Comparison of ENCODE assay signal across 10 cellular contexts in the genomic region with DNA sequence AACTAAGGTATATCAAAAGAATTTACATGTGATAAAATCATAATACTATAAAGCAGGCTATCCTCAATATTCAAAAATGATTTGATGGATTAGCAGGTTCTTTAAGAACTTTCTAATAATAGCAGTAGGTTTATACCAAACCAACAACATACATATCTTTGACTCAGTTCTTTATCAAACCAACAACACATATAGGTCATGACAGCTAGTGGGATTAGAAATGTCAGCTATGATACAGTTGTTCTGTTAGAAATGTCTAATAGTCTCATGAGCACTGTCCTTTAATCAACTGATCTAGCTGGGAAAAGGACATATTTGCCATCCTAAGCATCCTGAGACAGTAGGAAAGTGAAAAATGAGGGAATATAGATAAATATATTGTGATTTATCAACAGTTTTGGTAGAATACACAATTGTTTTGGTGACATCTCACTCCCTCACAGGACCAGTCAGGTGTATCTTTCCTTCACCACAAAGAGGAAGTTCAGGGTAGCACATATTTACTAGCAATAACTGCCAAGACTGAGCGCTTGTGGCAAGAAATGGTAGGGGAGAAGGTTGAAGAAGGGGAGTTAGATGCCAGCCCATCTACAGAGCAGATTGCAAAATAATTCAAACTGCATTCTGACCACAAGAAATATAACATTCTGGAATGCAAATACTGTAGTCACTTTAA.
DNase-seq lines count a peak whose midpoint lies in the region; ATAC-seq and TF ChIP-seq lines count a peak whose summit lies in the region.
"Had no signal": no experiment of that assay in that cellular context is flagged by ENCODE, and none has a peak within 500 bp of the region (broad histone marks: within the 10 kb centered on the region; RNA-seq: fewer than 3 reads in every experiment).

No MANE protein-coding gene starts in this region.

- intact Hi-C loops in thyroid gland (cut with DNase I) (no loop called here), uterus (cut with DNase I; ENCODE audit: low total_unique reads) (no loop called here)

- no peaks in the 10 kb centered on the region for H3K36me3 ChIP-seq in thyroid gland
- no peaks in the 10 kb centered on the region for H3K36me3 ChIP-seq in uterus

- H3K4me1 ChIP-seq in thyroid gland (peaks cover 43 to 50% of the 10 kb centered on the region in 2 donors), uterus (peaks cover 7 to 13% of the 10 kb centered on the region in 2 donors)

- peak; percentile 34 for DNase-seq in activated naive CD4-positive, alpha-beta T cell treated with anti-CD3 and anti-CD28 coated beads, Interleukin-2, amount 10 ng/mL, durations not matched to agents 7 days and 5 days
- no peak for DNase-seq in activated naive CD4-positive, alpha-beta T cell treated with Interleukin-2 at 50 U/mL for 16 hours
- DNase-seq in thyroid gland (no peak), NCI-H748 treated with DMSO at 0.1 percent for 48 hours (lab: John Stamatoyannopoulos, UW) (no peak), uterus (no peak), caudate nucleus (lab: John Stamatoyannopoulos, UW) (no peak)
- DNase-seq: COR-L47 had no signal

- peaks cover 29% of the 10 kb centered on the region for H3K36me3 Mint-ChIP-seq in activated naive CD4-positive, alpha-beta T cell treated with anti-CD3 and anti-CD28 coated beads, Interleukin-2, amount 10 ng/mL, durations not matched to agents 7 days and 5 days
- peaks cover 21% of the 10 kb centered on the region for H3K36me3 Mint-ChIP-seq in T-helper 1 cell treated with Interleukin-12 subunit alpha and Interleukin-12 subunit beta and Interleukin-4 antibody, amounts not matched to agents 30 μg/mL and 1 μg/mL, for 36 hours (ENCODE audit: low read depth)

- H3K9me3 ChIP-seq in thyroid gland (no peaks in the 10 kb centered on the region), uterus (no peaks in the 10 kb centered on the region)

- H3K4me3 ChIP-seq in thyroid gland (replicated peaks in 1 of 3) (no peak overlapping the region), uterus (no peak overlapping the region)

- no peaks in the 10 kb centered on the region for H3K27me3 Mint-ChIP-seq in activated naive CD4-positive, alpha-beta T cell treated with anti-CD3 and anti-CD28 coated beads, Interleukin-2, amount 10 ng/mL, durations not matched to agents 7 days and 5 days
- H3K27me3 Mint-ChIP-seq in T-helper 1 cell treated with Interleukin-12 subunit alpha and Interleukin-12 subunit beta and Interleukin-4 antibody, amounts not matched to agents 30 μg/mL and 1 μg/mL, for 36 hours (ENCODE audit: low read depth), result no peaks in the 10 kb centered on the region

- no peak for TF ChIP-seq POLR2A in thyroid gland (IDR thresholded peaks at IDR 0.05)
- TF ChIP-seq POLR2A in uterus (IDR thresholded peaks at IDR 0.05), result no peak

- peaks cover 93% of the 10 kb centered on the region for H3K4me1 Mint-ChIP-seq in activated naive CD4-positive, alpha-beta T cell treated with anti-CD3 and anti-CD28 coated beads, Interleukin-2, amount 10 ng/mL, durations not matched to agents 7 days and 5 days
- H3K4me1 Mint-ChIP-seq in T-helper 1 cell treated with Interleukin-12 subunit alpha and Interleukin-12 subunit beta and Interleukin-4 antibody, amounts not matched to agents 30 μg/mL and 1 μg/mL, for 36 hours (ENCODE audit: low read depth), result peaks cover 69% of the 10 kb centered on the region

- peak; percentile 50 for ATAC-seq in HG03064 (IDR thresholded peaks at IDR 0.05; ENCODE audit: low read depth, unreplicated experiment)
- ATAC-seq: Panc1 had no signal

- H3K27ac Mint-ChIP-seq in activated naive CD4-positive, alpha-beta T cell treated with anti-CD3 and anti-CD28 coated beads, Interleukin-2, amount 10 ng/mL, durations not matched to agents 7 days and 5 days, result peak overlapping the region; percentile 92
- H3K27ac Mint-ChIP-seq in T-helper 1 cell treated with Interleukin-12 subunit alpha and Interleukin-12 subunit beta and Interleukin-4 antibody, amounts not matched to agents 30 μg/mL and 1 μg/mL, for 36 hours, result peak overlapping the region; percentile 26

- TF ChIP-seq CTCF in thyroid gland (IDR thresholded peaks at IDR 0.05), result no peak
- TF ChIP-seq CTCF in uterus (IDR thresholded peaks at IDR 0.05), result no peak

- H3K27ac ChIP-seq in thyroid gland (peak overlapping the region; percentile 38 to 48 (median 39)), uterus (no peak overlapping the region), caudate nucleus (ENCODE audit: low read depth, low read length) (no peak overlapping the region)

- CTCF ChIA-PET in activated naive CD4-positive, alpha-beta T cell treated with anti-CD3 and anti-CD28 coated beads, Interleukin-2, amount 10 ng/mL, durations not matched to agents 7 days and 5 days (lab: Charles Lee), result interaction anchor here (1.1 to 1.4 kb wide), 3 partner anchors 10 to 178 kb away, joined by 3 to 4 read pairs (median 4); no protein-coding TSS in a partner anchor

- peak overlapping the region; percentile 36 for H3K4me3 Mint-ChIP-seq in activated naive CD4-positive, alpha-beta T cell treated with anti-CD3 and anti-CD28 coated beads, Interleukin-2, amount 10 ng/mL, durations not matched to agents 7 days and 5 days
- H3K4me3 Mint-ChIP-seq in T-helper 1 cell treated with Interleukin-12 subunit alpha and Interleukin-12 subunit beta and Interleukin-4 antibody, amounts not matched to agents 30 μg/mL and 1 μg/mL, for 36 hours, result peak overlapping the region; percentile 55

- no peaks in the 10 kb centered on the region for H3K27me3 ChIP-seq in thyroid gland
- H3K27me3 ChIP-seq in uterus, result no peaks in the 10 kb centered on the region

- no peaks in the 10 kb centered on the region for H3K9me3 Mint-ChIP-seq in activated naive CD4-positive, alpha-beta T cell treated with anti-CD3 and anti-CD28 coated beads, Interleukin-2, amount 10 ng/mL, durations not matched to agents 7 days and 5 days
- no peaks in the 10 kb centered on the region for H3K9me3 Mint-ChIP-seq in T-helper 1 cell treated with Interleukin-12 subunit alpha and Interleukin-12 subunit beta and Interleukin-4 antibody, amounts not matched to agents 30 μg/mL and 1 μg/mL, for 36 hours

- WGBS in thyroid gland, 2 donors, result 81 to 94% methylated on average over 1 of the region's 1 CpG

Comparison
In these comparisons a context has a peak if more than half of its experiments do, and no peak if none do; other contexts are left out.
1. H3K27ac ChIP-seq: peak in thyroid gland (3 of 3); none in uterus (0 of 2) and caudate nucleus (single experiment).